In genomic region chr19:15236886-15237285, GRCh38 we compare ENCODE assay signal across 25 cellular contexts. TPM values are rescaled to one million over a fixed set of nuclear protein-coding genes. Genes with fewer than 3 reads are reported as not detected.
"Had no signal": no experiment of that assay in that cellular context is flagged by ENCODE, and none has a peak within 500 bp of the region (broad histone marks: within the 10 kb centered on the region; RNA-seq: fewer than 3 reads in every experiment).

No MANE protein-coding gene starts in this region.

- ATAC-seq: HepG2, Panc1, Right ventricle myocardium inferior, SK-N-SH treated with all-trans-retinoic acid at 6 μM for 48 hours had no signal

- H3K9me3 ChIP-seq: SJCRH30 had no signal

- H3K27ac ChIP-seq: KMS-11, SJCRH30 had no signal

- H3K4me1 ChIP-seq: SJCRH30 had no signal

- DNase-seq: IMR-90, Kasumi-1, MM.1S, NCI-H1048, NCI-H1105, NCI-H1417, NCI-H1436 treated with DMSO at 0.1 percent for 48 hours, NCI-H1694, NCI-H187 treated with DMSO at 0.1 percent for 48 hours, NCI-H2029 treated with DMSO at 0.1 percent for 48 hours, NCI-H2171 treated with DMSO at 0.1 percent for 48 hours, NCI-H345, NCI-H446 treated with DMSO at 0.1 percent for 48 hours, NCI-H510A treated with DMSO at 0.1 percent for 48 hours, NCI-H526, NCI-H748 treated with DMSO at 0.1 percent for 48 hours, SHP77 treated with DMSO at 0.1 percent for 48 hours, SJCRH30 had no signal

- H3K27me3 ChIP-seq: SJCRH30 had no signal

- H3K4me3 ChIP-seq: SJCRH30 had no signal

RNA-seq across cellular contexts. Expression of gene EPHX3, which starts 4.6 kb away (rescaled TPM):
- total RNA-seq: HT1080, M059J, SJCRH30 had no signal
